In the genomic region with DNA sequence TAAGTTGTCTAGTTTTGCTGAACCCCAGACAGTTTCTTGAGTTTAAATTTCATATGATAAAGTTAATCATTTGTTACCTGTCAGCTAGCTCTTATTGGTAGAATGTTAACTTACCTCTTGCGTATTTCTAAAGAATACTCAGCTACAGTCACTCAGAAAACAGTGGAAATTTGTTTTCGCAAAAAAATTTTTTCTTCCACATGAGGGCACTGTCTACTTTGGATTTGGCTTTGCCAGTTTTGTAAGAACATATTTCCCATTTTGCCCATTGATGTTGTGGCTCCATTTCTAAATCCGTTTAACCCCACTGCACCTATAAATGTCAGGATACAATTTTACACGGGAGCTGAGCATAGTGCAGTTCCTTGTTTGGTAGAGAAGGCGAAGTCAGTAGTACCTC, we compare ENCODE assay signal across 12 cellular contexts. TPM values are rescaled to one million over a fixed set of nuclear protein-coding genes. Genes with fewer than 3 reads are reported as not detected.
DNase-seq lines count a peak whose midpoint lies in the region; ATAC-seq and TF ChIP-seq lines count a peak whose summit lies in the region.
"Had no signal": no experiment of that assay in that cellular context is flagged by ENCODE, and none has a peak within 500 bp of the region (broad histone marks: within the 10 kb centered on the region; RNA-seq: fewer than 3 reads in every experiment).

No MANE protein-coding gene starts in this region.

- H3K9me3 Mint-ChIP-seq in brain: peaks cover 0 to 3% (median 0%) of the 10 kb centered on the region in 5 experiments
- H3K9me3 Mint-ChIP-seq in nephron progenitor cell: peaks cover 4% of the 10 kb centered on the region
- H3K9me3 Mint-ChIP-seq: activated naive CD8-positive, alpha-beta T cell treated with anti-CD3 and anti-CD28 coated beads for 36 hours had no signal

- no peak overlapping the region for H3K4me2 ChIP-seq in Loucy (ENCODE audit: low read depth, low read length, poor library complexity, severe bottlenecking)

- no peak overlapping the region for H3K4me3 Mint-ChIP-seq in brain
- H3K4me3 Mint-ChIP-seq in nephron progenitor cell: no peak overlapping the region
- H3K4me3 Mint-ChIP-seq: activated naive CD8-positive, alpha-beta T cell treated with anti-CD3 and anti-CD28 coated beads for 36 hours had no signal

- 0 out of 2 replicates have a peak overlapping the region, but pooled peaks have one; percentile 51 for H2AFZ ChIP-seq in Loucy (ENCODE audit: low read length)

- no peaks in the 10 kb centered on the region for H3K9me3 ChIP-seq in Loucy (ENCODE audit: insufficient read depth, low read depth, low read length)
- H3K9me3 ChIP-seq: heart right ventricle had no signal

- H3K27ac Mint-ChIP-seq in brain: peak overlapping the region in 1 of 5 experiments; percentile 15
- H3K27ac Mint-ChIP-seq in nephron progenitor cell: no peak overlapping the region
- H3K27ac Mint-ChIP-seq: activated naive CD8-positive, alpha-beta T cell treated with anti-CD3 and anti-CD28 coated beads for 36 hours had no signal

- no peaks in the 10 kb centered on the region for H3F3A ChIP-seq in Loucy (ENCODE audit: low read depth)

- peak; percentile 58 for TF ChIP-seq CTCF in Loucy (conservative IDR thresholded peaks at IDR 0.05; ENCODE audit: low read length)
- peak; percentile 53 to 61 for TF ChIP-seq CTCF in brain (conservative IDR thresholded peaks at IDR 0.05)
- peak; percentile 22 for TF ChIP-seq CTCF in nephron progenitor cell (IDR thresholded peaks at IDR 0.05)
- TF ChIP-seq CTCF in brain microvascular endothelial cell (IDR thresholded peaks at IDR 0.05; ENCODE audit: low read depth, low read length, missing control alignments): no peak

- no peaks in the 10 kb centered on the region for H3K79me2 ChIP-seq in Loucy (ENCODE audit: insufficient read depth, low read length)

- H3K36me3 Mint-ChIP-seq in brain: no peaks in the 10 kb centered on the region
- no peaks in the 10 kb centered on the region for H3K36me3 Mint-ChIP-seq in nephron progenitor cell (ENCODE audit: low read depth)
- H3K36me3 Mint-ChIP-seq: activated naive CD8-positive, alpha-beta T cell treated with anti-CD3 and anti-CD28 coated beads for 36 hours had no signal

- DNase-seq in DMS53 (lab: John Stamatoyannopoulos, UW): peak; percentile 48
- no peak for DNase-seq in DMS53 treated with DMSO at 0.1 percent for 48 hours (lab: John Stamatoyannopoulos, UW; ENCODE audit: unreplicated experiment)
- no peak for DNase-seq in nephron progenitor cell
- DNase-seq in NCI-H2029 treated with DMSO at 0.1 percent for 48 hours (lab: John Stamatoyannopoulos, UW): no peak
- no peak for DNase-seq in brain microvascular endothelial cell
- DNase-seq: activated naive CD8-positive, alpha-beta T cell treated with anti-CD3 and anti-CD28 coated beads for 36 hours; heart right ventricle; NCI-H187 treated with DMSO at 0.1 percent for 48 hours; posterior cingulate gyrus had no signal

- H3K27me3 Mint-ChIP-seq in brain: no peaks in the 10 kb centered on the region
- peaks cover 4% of the 10 kb centered on the region for H3K27me3 Mint-ChIP-seq in nephron progenitor cell (ENCODE audit: low read depth, poor library complexity)

- no peaks in the 10 kb centered on the region for H3K27me3 ChIP-seq in Loucy (ENCODE audit: insufficient read depth, low read length, poor library complexity, severe bottlenecking)
- no peaks in the 10 kb centered on the region for H3K27me3 ChIP-seq in brain microvascular endothelial cell (replicated peaks)

- H3K36me3 ChIP-seq in Loucy (ENCODE audit: insufficient read depth, low read length): no peaks in the 10 kb centered on the region
- H3K36me3 ChIP-seq in brain microvascular endothelial cell (replicated peaks): no peaks in the 10 kb centered on the region
- H3K36me3 ChIP-seq: heart right ventricle had no signal

- H3K9ac ChIP-seq in Loucy (ENCODE audit: low read depth, low read length, poor library complexity, severe bottlenecking): no peak overlapping the region

- no peak overlapping the region for H3K4me3 ChIP-seq in Loucy (ENCODE audit: low read length, poor library complexity, severe bottlenecking)
- H3K4me3 ChIP-seq in brain microvascular endothelial cell (ENCODE audit: low read depth, low read length): no peak overlapping the region
- H3K4me3 ChIP-seq: heart right ventricle had no signal

- no peak for ATAC-seq in GM18861 (IDR thresholded peaks at IDR 0.05; ENCODE audit: unreplicated experiment)
- ATAC-seq: heart right ventricle had no signal

- no peaks in the 10 kb centered on the region for H3K9me2 ChIP-seq in Loucy (replicated peaks; ENCODE audit: low read depth, low read length)

- H3K4me1 Mint-ChIP-seq in brain (no peaks in the 10 kb centered on the region), nephron progenitor cell (no peaks in the 10 kb centered on the region)
- H3K4me1 Mint-ChIP-seq: activated naive CD8-positive, alpha-beta T cell treated with anti-CD3 and anti-CD28 coated beads for 36 hours had no signal

- no peaks in the 10 kb centered on the region for H3K4me1 ChIP-seq in Loucy (ENCODE audit: insufficient read depth, low read length, poor library complexity, severe bottlenecking)
- H3K4me1 ChIP-seq: heart right ventricle had no signal

- in situ Hi-C loops in brain microvascular endothelial cell (cut with HindIII; ENCODE audit: low pct_ligation_motif_present, low sequenced_read_pairs): no loop called here

- H3K27ac ChIP-seq in brain microvascular endothelial cell: no peak overlapping the region
- H3K27ac ChIP-seq: heart right ventricle had no signal

- no peaks in the 10 kb centered on the region for H4K20me1 ChIP-seq in Loucy (ENCODE audit: insufficient read depth, low read length, poor library complexity, severe bottlenecking)

RNA-seq across cellular contexts. Expression of a gene that starts 19.1 kb away (rescaled TPM):
- 7.1 TPM for polyA plus RNA-seq in brain (ENCODE audit: insufficient read depth, low read depth, low replicate concordance)
